In the genomic region with DNA sequence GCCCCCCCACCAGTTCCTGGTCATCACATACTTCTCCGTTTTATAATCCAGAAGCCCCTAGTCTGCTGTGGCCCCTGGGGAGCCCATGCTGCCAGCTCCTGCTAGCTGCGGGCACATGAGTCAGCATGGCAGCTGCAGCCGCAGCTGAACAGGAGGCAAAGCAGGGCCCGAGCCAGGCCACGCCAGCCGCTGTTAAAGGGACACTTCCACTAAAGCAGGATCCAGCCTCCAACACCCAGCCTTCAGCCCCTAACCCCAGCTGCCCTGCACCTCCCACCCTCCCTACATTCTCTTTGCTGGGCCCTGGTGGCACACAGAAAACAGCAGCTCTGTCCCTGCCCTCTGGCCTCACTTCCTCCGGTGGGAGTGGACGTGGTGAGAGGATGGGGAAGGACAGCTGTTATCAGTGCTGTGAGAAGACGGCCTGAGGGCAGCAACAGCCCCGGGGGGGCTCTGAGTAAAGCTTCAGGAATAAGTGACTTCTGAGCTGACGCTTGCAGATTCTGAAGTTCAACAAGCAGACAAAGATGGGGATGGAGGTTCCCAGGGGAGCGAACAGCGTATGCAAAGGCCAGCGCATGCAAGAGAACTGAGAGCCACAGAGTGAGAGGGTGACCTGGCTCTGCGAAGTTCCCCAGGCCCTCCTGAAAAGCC, we compare ENCODE assay signal across 8 cellular contexts. TPM values are rescaled to one million over a fixed set of nuclear protein-coding genes. Genes with fewer than 3 reads are reported as not detected.
A peak's percentile ranks its signal among the peaks of the same experiment; 100 is the strongest.
DNase-seq lines count a peak whose midpoint lies in the region; ATAC-seq lines count a peak whose summit lies in the region.

No MANE protein-coding gene starts in this region.

- peak overlapping the region; percentile 62 for H3K4me3 ChIP-seq in Karpas-422 (ENCODE audit: low read length)
- peak overlapping the region; percentile 74 for H3K4me3 ChIP-seq in iPS-18a (ENCODE audit: low read length)

- peak overlapping the region; percentile 60 for H3K9ac ChIP-seq in Karpas-422 (ENCODE audit: low read length)
- no peak overlapping the region for H3K9ac ChIP-seq in iPS-18a (ENCODE audit: low read length)

- no peaks in the 10 kb centered on the region for H3K9me3 Mint-ChIP-seq in stimulated activated naive B cell treated with anti-CD40 and anti-IgM and Interleukin-4, amounts not matched to agents 10 μg/mL and 1 μg/mL and 100 μg/mL, for 72 hours

- H3K36me3 Mint-ChIP-seq in stimulated activated naive B cell treated with anti-CD40 and anti-IgM and Interleukin-4, amounts not matched to agents 10 μg/mL and 1 μg/mL and 100 μg/mL, for 72 hours = no peaks in the 10 kb centered on the region

- peak overlapping the region; percentile 75 for H3K4me2 ChIP-seq in Karpas-422 (ENCODE audit: low read depth, low read length, poor library complexity, severe bottlenecking)

- peak overlapping the region; percentile 87 to 88 for H3K4me3 Mint-ChIP-seq in stimulated activated naive B cell treated with anti-CD40 and anti-IgM and Interleukin-4, amounts not matched to agents 10 μg/mL and 1 μg/mL and 100 μg/mL, for 72 hours

- no peaks in the 10 kb centered on the region for H4K20me1 ChIP-seq in Karpas-422 (ENCODE audit: insufficient read depth, low read depth, low read length)

- H3K9me3 ChIP-seq in Karpas-422 (ENCODE audit: low read length) (no peaks in the 10 kb centered on the region), iPS-18a (ENCODE audit: control insufficient read depth, low read depth, low read length) (no peaks in the 10 kb centered on the region)

- H3K4me1 ChIP-seq in Karpas-422 (ENCODE audit: low read length) = peaks cover 27% of the 10 kb centered on the region
- H3K4me1 ChIP-seq in iPS-18a (ENCODE audit: control insufficient read depth, low read depth, low read length) = peaks cover 5% of the 10 kb centered on the region

- no peaks in the 10 kb centered on the region for H3K79me2 ChIP-seq in Karpas-422 (ENCODE audit: low read length)

- H2AFZ ChIP-seq in Karpas-422 (ENCODE audit: low read length) = peak overlapping the region; percentile 39; the same call in 1 of the 2 replicates

- H3K27me3 Mint-ChIP-seq in stimulated activated naive B cell treated with anti-CD40 and anti-IgM and Interleukin-4, amounts not matched to agents 10 μg/mL and 1 μg/mL and 100 μg/mL, for 72 hours = peaks cover 37 to 47% of the 10 kb centered on the region in 2 donors

- DNase-seq in DMS153 (lab: John Stamatoyannopoulos, UW) (peak; percentile 29), Karpas-422 (peak; percentile 88), amniotic stem cell (lab: John Stamatoyannopoulos, UW) (peak; percentile 15), NCI-H2107 treated with DMSO at 0.1 percent for 48 hours (lab: John Stamatoyannopoulos, UW; ENCODE audit: unreplicated experiment) (no peak), foreskin melanocyte (no peak)
- DNase-seq in stimulated activated naive B cell treated with anti-CD40 and anti-IgM and Interleukin-4, amounts not matched to agents 10 μg/mL and 1 μg/mL and 100 μg/mL, for 72 hours = peak; percentile 15
- DNase-seq in effector CD8-positive, alpha-beta T cell (lab: John Stamatoyannopoulos, UW) = no peak

- no peaks in the 10 kb centered on the region for H3K27me3 ChIP-seq in Karpas-422 (ENCODE audit: low read length)
- H3K27me3 ChIP-seq in iPS-18a (ENCODE audit: control insufficient read depth, insufficient read depth, low read length) = no peaks in the 10 kb centered on the region

- ATAC-seq in stimulated activated naive B cell treated with anti-CD40 and anti-IgM and Interleukin-4, amounts not matched to agents 10 μg/mL and 1 μg/mL and 100 μg/mL, for 72 hours (replicated peaks) = peak; percentile 64

- peak overlapping the region; percentile 94 for H3K27ac Mint-ChIP-seq in stimulated activated naive B cell treated with anti-CD40 and anti-IgM and Interleukin-4, amounts not matched to agents 10 μg/mL and 1 μg/mL and 100 μg/mL, for 72 hours

- H3K27ac ChIP-seq in Karpas-422 (ENCODE audit: low read length) = peak overlapping the region; percentile 78
- H3K27ac ChIP-seq in iPS-18a (ENCODE audit: low read length) = no peak overlapping the region

- H3K9me2 ChIP-seq in Karpas-422 (replicated peaks; ENCODE audit: insufficient read depth, low read length) = no peaks in the 10 kb centered on the region

- H3K4me1 Mint-ChIP-seq in stimulated activated naive B cell treated with anti-CD40 and anti-IgM and Interleukin-4, amounts not matched to agents 10 μg/mL and 1 μg/mL and 100 μg/mL, for 72 hours = peaks cover 19 to 28% of the 10 kb centered on the region in 2 donors

- H3K36me3 ChIP-seq in Karpas-422 (ENCODE audit: insufficient read depth, low read length) = no peaks in the 10 kb centered on the region
- H3K36me3 ChIP-seq in iPS-18a (ENCODE audit: control insufficient read depth, low read depth, low read length) = no peaks in the 10 kb centered on the region

RNA-seq across cellular contexts. Expression of a gene that starts 0.7 kb away (rescaled TPM):
- total RNA-seq in Karpas-422 (2014; rRNA removed; shearing (Covaris generic); ENCODE audit: low replicate concordance) = not detected in 2 replicates

RNA-seq across cellular contexts. Expression of a gene that starts 12.7 kb away (rescaled TPM):
- not detected in 2 replicates for total RNA-seq in Karpas-422 (2014; rRNA removed; shearing (Covaris generic); ENCODE audit: low replicate concordance)

RNA-seq across cellular contexts. Expression of a gene that starts 30.1 kb away (rescaled TPM):
- 1.6 and 2.0 TPM in 2 replicates for total RNA-seq in Karpas-422 (2014; rRNA removed; shearing (Covaris generic); ENCODE audit: low replicate concordance)

RNA-seq across cellular contexts. Expression of a gene that starts 43.1 kb away (rescaled TPM):
- total RNA-seq in Karpas-422 (2014; rRNA removed; shearing (Covaris generic); ENCODE audit: low replicate concordance) = 33.7 and 43.9 TPM in 2 replicates

Comparison
In these comparisons a context has a peak if more than half of its experiments do, and no peak if none do; other contexts are left out.
1. DNase-seq: peak in DMS153 (single experiment), Karpas-422 (single experiment), amniotic stem cell (single experiment) and stimulated activated naive B cell treated with anti-CD40 and anti-IgM and Interleukin-4, amounts not matched to agents 10 μg/mL and 1 μg/mL and 100 μg/mL, for 72 hours (single experiment); none in effector CD8-positive, alpha-beta T cell (single experiment), NCI-H2107 treated with DMSO at 0.1 percent for 48 hours (single experiment) and foreskin melanocyte (single experiment).